In the genomic region with DNA sequence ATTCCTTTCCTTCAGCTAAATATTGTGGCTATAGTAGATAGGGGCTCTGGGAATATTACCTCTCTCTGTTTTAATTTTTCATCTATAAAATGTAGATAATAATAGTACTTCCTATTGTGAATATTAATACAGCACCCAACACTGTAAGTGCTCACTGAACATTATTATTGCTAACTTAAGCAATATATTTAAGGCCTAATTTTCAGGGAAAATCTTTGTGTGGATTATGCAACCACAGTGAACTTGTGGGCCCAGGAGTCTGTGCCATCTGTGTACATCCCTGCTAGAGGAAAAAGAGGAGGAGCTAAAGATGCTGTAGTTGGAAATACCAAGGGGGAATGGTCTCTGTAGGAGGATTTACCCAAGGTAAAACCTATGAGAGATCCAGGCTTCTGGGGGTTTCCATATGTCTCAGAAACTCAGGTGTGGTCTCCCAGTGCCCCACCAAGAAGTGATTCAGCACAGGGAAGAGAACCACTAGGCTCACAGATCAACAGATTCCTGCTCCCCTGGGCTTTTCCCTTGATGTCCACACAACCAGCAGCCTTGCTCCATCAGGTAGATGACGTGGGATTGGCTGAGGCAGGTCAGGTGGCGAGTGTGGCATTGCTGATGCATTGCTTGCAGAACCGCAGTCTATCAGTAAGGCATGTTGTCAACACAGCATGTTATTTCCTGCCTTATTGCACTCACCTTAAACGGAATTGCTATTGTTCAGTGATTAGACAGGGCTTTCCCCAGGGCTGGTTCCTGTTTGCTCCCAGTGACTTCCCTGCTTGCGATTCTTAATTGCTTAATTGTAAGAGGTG, we compare ENCODE assay signal across 1 cellular context.
A peak's percentile ranks its signal among the peaks of the same experiment; 100 is the strongest.
TF ChIP-seq lines count a peak whose summit lies in the region.

No MANE protein-coding gene starts in this region.

TF ChIP-seq in GM12878, 131 proteins besides CTCF, POLR2A, EP300 and RAD21 (continued from another document):
- TF ChIP-seq IKZF2 (IDR thresholded peaks at IDR 0.05) (peak; percentile 49 to 61; a peak in 3 of 4 replicates), RUNX3 (IDR thresholded peaks at IDR 0.05; ENCODE audit: low read length) (peak; percentile 54), CBX5 (IDR thresholded peaks at IDR 0.05; ENCODE audit: low read depth) (no peak), IKZF1 (conservative IDR thresholded peaks at IDR 0.05) (peak; percentile 65), TAF1 (IDR thresholded peaks at IDR 0.05; ENCODE audit: borderline replicate concordance, low read depth, low read length) (no peak), MXI1 (IDR thresholded peaks at IDR 0.05; ENCODE audit: low read depth, low read length) (no peak), MTA2 (IDR thresholded peaks at IDR 0.05; ENCODE audit: low read depth) (peak; percentile 29; the same call in 1 of the 2 replicates), CBX3 (IDR thresholded peaks at IDR 0.05; ENCODE audit: borderline replicate concordance, low read depth) (no peak), NR2C1 (IDR thresholded peaks at IDR 0.05) (no peak), ETV6 (conservative IDR thresholded peaks at IDR 0.05 in 1 of 2, IDR thresholded peaks at IDR 0.05 in 1 of 2; ENCODE audit: borderline replicate concordance in 1 of 2, low read depth in 1 of 2) (no peak), MEF2B (IDR thresholded peaks at IDR 0.05; ENCODE audit: partially characterized antibody, poor library complexity, severe bottlenecking) (no peak), TARDBP (IDR thresholded peaks at IDR 0.05; ENCODE audit: borderline replicate concordance) (no peak), HDGF (IDR thresholded peaks at IDR 0.05) (no peak), KLF5 (IDR thresholded peaks at IDR 0.05; ENCODE audit: partially characterized antibody) (no peak), KDM1A (IDR thresholded peaks at IDR 0.05; ENCODE audit: borderline replicate concordance) (no peak), SPI1 (IDR thresholded peaks at IDR 0.05; ENCODE audit: borderline replicate concordance, insufficient read depth, low read depth, low read length) (peak; percentile 37; the same call in 1 of the 2 replicates), YBX1 (IDR thresholded peaks at IDR 0.05) (no peak), NRF1 (conservative IDR thresholded peaks at IDR 0.05; ENCODE audit: low read depth, low read length) (no peak), NFIC (IDR thresholded peaks at IDR 0.05; ENCODE audit: low read depth, low read length) (no peak)
- TF ChIP-seq, protein P1, sequence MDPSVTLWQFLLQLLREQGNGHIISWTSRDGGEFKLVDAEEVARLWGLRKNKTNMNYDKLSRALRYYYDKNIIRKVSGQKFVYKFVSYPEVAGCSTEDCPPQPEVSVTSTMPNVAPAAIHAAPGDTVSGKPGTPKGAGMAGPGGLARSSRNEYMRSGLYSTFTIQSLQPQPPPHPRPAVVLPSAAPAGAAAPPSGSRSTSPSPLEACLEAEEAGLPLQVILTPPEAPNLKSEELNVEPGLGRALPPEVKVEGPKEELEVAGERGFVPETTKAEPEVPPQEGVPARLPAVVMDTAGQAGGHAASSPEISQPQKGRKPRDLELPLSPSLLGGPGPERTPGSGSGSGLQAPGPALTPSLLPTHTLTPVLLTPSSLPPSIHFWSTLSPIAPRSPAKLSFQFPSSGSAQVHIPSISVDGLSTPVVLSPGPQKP (IDR thresholded peaks at IDR 0.05; ENCODE audit: low read depth, low read length), result no peak
- TF ChIP-seq, protein P2, sequence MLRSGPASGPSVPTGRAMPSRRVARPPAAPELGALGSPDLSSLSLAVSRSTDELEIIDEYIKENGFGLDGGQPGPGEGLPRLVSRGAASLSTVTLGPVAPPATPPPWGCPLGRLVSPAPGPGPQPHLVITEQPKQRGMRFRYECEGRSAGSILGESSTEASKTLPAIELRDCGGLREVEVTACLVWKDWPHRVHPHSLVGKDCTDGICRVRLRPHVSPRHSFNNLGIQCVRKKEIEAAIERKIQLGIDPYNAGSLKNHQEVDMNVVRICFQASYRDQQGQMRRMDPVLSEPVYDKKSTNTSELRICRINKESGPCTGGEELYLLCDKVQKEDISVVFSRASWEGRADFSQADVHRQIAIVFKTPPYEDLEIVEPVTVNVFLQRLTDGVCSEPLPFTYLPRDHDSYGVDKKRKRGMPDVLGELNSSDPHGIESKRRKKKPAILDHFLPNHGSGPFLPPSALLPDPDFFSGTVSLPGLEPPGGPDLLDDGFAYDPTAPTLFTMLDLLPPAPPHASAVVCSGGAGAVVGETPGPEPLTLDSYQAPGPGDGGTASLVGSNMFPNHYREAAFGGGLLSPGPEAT (IDR thresholded peaks at IDR 0.05; ENCODE audit: low read depth), result peak; percentile 51; the same call in 1 of the 2 replicates
- TF ChIP-seq, protein P3, sequence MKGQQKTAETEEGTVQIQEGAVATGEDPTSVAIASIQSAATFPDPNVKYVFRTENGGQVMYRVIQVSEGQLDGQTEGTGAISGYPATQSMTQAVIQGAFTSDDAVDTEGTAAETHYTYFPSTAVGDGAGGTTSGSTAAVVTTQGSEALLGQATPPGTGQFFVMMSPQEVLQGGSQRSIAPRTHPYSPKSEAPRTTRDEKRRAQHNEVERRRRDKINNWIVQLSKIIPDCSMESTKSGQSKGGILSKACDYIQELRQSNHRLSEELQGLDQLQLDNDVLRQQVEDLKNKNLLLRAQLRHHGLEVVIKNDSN (IDR thresholded peaks at IDR 0.05; ENCODE audit: borderline replicate concordance, extremely low read length, insufficient read depth, low read depth, low read length), result peak; percentile 89
- TF ChIP-seq, protein P4, sequence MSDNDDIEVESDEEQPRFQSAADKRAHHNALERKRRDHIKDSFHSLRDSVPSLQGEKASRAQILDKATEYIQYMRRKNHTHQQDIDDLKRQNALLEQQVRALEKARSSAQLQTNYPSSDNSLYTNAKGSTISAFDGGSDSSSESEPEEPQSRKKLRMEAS (IDR thresholded peaks at IDR 0.05; ENCODE audit: low read depth, low read length), result peak; percentile 50; the same call in 1 of the 2 replicates
- TF ChIP-seq, protein P5, sequence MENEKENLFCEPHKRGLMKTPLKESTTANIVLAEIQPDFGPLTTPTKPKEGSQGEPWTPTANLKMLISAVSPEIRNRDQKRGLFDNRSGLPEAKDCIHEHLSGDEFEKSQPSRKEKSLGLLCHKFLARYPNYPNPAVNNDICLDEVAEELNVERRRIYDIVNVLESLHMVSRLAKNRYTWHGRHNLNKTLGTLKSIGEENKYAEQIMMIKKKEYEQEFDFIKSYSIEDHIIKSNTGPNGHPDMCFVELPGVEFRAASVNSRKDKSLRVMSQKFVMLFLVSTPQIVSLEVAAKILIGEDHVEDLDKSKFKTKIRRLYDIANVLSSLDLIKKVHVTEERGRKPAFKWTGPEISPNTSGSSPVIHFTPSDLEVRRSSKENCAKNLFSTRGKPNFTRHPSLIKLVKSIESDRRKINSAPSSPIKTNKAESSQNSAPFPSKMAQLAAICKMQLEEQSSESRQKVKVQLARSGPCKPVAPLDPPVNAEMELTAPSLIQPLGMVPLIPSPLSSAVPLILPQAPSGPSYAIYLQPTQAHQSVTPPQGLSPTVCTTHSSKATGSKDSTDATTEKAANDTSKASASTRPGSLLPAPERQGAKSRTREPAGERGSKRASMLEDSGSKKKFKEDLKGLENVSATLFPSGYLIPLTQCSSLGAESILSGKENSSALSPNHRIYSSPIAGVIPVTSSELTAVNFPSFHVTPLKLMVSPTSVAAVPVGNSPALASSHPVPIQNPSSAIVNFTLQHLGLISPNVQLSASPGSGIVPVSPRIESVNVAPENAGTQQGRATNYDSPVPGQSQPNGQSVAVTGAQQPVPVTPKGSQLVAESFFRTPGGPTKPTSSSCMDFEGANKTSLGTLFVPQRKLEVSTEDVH (IDR thresholded peaks at IDR 0.05; ENCODE audit: low read depth, partially characterized antibody), result no peak
- TF ChIP-seq, protein P6, sequence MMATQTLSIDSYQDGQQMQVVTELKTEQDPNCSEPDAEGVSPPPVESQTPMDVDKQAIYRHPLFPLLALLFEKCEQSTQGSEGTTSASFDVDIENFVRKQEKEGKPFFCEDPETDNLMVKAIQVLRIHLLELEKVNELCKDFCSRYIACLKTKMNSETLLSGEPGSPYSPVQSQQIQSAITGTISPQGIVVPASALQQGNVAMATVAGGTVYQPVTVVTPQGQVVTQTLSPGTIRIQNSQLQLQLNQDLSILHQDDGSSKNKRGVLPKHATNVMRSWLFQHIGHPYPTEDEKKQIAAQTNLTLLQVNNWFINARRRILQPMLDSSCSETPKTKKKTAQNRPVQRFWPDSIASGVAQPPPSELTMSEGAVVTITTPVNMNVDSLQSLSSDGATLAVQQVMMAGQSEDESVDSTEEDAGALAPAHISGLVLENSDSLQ (IDR thresholded peaks at IDR 0.05), result peak; percentile 27; the same call in 1 of the 2 replicates
- TF ChIP-seq, protein P7, sequence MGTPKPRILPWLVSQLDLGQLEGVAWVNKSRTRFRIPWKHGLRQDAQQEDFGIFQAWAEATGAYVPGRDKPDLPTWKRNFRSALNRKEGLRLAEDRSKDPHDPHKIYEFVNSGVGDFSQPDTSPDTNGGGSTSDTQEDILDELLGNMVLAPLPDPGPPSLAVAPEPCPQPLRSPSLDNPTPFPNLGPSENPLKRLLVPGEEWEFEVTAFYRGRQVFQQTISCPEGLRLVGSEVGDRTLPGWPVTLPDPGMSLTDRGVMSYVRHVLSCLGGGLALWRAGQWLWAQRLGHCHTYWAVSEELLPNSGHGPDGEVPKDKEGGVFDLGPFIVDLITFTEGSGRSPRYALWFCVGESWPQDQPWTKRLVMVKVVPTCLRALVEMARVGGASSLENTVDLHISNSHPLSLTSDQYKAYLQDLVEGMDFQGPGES (IDR thresholded peaks at IDR 0.05), result no peak
- TF ChIP-seq, protein P8, sequence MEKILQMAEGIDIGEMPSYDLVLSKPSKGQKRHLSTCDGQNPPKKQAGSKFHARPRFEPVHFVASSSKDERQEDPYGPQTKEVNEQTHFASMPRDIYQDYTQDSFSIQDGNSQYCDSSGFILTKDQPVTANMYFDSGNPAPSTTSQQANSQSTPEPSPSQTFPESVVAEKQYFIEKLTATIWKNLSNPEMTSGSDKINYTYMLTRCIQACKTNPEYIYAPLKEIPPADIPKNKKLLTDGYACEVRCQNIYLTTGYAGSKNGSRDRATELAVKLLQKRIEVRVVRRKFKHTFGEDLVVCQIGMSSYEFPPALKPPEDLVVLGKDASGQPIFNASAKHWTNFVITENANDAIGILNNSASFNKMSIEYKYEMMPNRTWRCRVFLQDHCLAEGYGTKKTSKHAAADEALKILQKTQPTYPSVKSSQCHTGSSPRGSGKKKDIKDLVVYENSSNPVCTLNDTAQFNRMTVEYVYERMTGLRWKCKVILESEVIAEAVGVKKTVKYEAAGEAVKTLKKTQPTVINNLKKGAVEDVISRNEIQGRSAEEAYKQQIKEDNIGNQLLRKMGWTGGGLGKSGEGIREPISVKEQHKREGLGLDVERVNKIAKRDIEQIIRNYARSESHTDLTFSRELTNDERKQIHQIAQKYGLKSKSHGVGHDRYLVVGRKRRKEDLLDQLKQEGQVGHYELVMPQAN (conservative IDR thresholded peaks at IDR 0.05), result no peak
- TF ChIP-seq, protein P9, sequence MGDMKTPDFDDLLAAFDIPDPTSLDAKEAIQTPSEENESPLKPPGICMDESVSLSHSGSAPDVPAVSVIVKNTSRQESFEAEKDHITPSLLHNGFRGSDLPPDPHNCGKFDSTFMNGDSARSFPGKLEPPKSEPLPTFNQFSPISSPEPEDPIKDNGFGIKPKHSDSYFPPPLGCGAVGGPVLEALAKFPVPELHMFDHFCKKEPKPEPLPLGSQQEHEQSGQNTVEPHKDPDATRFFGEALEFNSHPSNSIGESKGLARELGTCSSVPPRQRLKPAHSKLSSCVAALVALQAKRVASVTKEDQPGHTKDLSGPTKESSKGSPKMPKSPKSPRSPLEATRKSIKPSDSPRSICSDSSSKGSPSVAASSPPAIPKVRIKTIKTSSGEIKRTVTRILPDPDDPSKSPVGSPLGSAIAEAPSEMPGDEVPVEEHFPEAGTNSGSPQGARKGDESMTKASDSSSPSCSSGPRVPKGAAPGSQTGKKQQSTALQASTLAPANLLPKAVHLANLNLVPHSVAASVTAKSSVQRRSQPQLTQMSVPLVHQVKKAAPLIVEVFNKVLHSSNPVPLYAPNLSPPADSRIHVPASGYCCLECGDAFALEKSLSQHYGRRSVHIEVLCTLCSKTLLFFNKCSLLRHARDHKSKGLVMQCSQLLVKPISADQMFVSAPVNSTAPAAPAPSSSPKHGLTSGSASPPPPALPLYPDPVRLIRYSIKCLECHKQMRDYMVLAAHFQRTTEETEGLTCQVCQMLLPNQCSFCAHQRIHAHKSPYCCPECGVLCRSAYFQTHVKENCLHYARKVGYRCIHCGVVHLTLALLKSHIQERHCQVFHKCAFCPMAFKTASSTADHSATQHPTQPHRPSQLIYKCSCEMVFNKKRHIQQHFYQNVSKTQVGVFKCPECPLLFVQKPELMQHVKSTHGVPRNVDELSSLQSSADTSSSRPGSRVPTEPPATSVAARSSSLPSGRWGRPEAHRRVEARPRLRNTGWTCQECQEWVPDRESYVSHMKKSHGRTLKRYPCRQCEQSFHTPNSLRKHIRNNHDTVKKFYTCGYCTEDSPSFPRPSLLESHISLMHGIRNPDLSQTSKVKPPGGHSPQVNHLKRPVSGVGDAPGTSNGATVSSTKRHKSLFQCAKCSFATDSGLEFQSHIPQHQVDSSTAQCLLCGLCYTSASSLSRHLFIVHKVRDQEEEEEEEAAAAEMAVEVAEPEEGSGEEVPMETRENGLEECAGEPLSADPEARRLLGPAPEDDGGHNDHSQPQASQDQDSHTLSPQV (IDR thresholded peaks at IDR 0.05), result no peak
- TF ChIP-seq, protein P10, sequence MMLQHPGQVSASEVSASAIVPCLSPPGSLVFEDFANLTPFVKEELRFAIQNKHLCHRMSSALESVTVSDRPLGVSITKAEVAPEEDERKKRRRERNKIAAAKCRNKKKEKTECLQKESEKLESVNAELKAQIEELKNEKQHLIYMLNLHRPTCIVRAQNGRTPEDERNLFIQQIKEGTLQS (IDR thresholded peaks at IDR 0.05; ENCODE audit: borderline replicate concordance, extremely low read depth, low read depth, low read length), result peak; percentile 4; the same call in 1 of the 2 replicates
